ENCODE assay signal across 17 cellular contexts in the genomic region with DNA sequence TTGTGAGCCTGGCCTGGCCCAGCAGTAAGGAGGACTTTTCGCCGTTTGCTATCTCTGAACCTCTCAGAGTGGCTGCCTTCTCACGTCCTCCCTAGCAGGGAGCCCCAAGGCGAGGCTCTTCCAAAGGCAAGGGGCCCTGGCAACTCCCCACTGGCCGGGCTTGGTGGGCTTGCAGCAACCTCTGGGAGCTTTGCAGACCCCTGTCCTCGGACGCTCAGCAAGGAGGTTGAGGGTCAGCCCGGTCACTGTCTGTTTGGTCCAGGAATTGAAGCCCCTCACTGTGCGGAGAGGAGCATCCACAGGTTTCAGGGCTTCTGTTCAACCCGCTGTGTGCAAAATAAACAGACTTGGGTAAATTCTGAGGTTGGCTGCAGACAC. TPM values are rescaled to one million over a fixed set of nuclear protein-coding genes. Genes with fewer than 3 reads are reported as not detected.
A peak's percentile ranks its signal among the peaks of the same experiment; 100 is the strongest.
DNase-seq lines count a peak whose midpoint lies in the region; ATAC-seq and TF ChIP-seq lines count a peak whose summit lies in the region.
"Had no signal": no experiment of that assay in that cellular context is flagged by ENCODE, and none has a peak within 500 bp of the region (broad histone marks: within the 10 kb centered on the region; RNA-seq: fewer than 3 reads in every experiment).

No MANE protein-coding gene starts in this region.

- H3K27me3 ChIP-seq in DOHH2 (ENCODE audit: control insufficient read depth, low read length) = no peaks in the 10 kb centered on the region
- no peaks in the 10 kb centered on the region for H3K27me3 ChIP-seq in Karpas-422 (ENCODE audit: low read length)
- peaks cover 0 to 33% (median 0%) of the 10 kb centered on the region in 3 experiments for H3K27me3 ChIP-seq in neuronal stem cell (ENCODE audit: control insufficient read depth in 3 of 3, insufficient read depth in 3 of 3, low read depth in 1 of 3, low read length in 3 of 3)
- no peaks in the 10 kb centered on the region for H3K27me3 ChIP-seq in stomach
- H3K27me3 ChIP-seq: BE2C had no signal

- H3F3A ChIP-seq in DOHH2 (ENCODE audit: control insufficient read depth, insufficient read depth) = no peaks in the 10 kb centered on the region; the same call in none of the 2 replicates

- no peak for DNase-seq in Karpas-422
- DNase-seq in neuronal stem cell (ENCODE audit: low spot score) = no peak
- DNase-seq in central memory CD4-positive, alpha-beta T cell = no peak
- DNase-seq in stomach = no peak
- DNase-seq: ACHN; BE2C; CD4-positive, alpha-beta T cell; DMS153; DMS79; GF-D8; GM23248 had no signal

- no peak overlapping the region for H4K8ac ChIP-seq in neuronal stem cell (ENCODE audit: low read depth, low read length)

- intact Hi-C loops in stomach (cut with DNase I; ENCODE audit: low total_unique reads) = no loop called here

- H2BK15ac ChIP-seq in neuronal stem cell (ENCODE audit: low read length) = no peak overlapping the region

- no peak overlapping the region for H3K23ac ChIP-seq in neuronal stem cell (ENCODE audit: low read depth, low read length, poor library complexity)

- peak overlapping the region; percentile 29; the same call in 1 of the 2 replicates for H2AFZ ChIP-seq in Karpas-422 (ENCODE audit: low read length)
- H2AFZ ChIP-seq in neuronal stem cell (ENCODE audit: low read length) = no peak overlapping the region
- H2AFZ ChIP-seq: GM23248 had no signal

- H3K18ac ChIP-seq in neuronal stem cell (ENCODE audit: low read length) = peak overlapping the region; percentile 41

- H2BK12ac ChIP-seq in neuronal stem cell (ENCODE audit: low read length) = no peak overlapping the region

- H3K79me2 ChIP-seq in DOHH2 (ENCODE audit: control insufficient read depth, low read length) (no peaks in the 10 kb centered on the region), Karpas-422 (ENCODE audit: low read length) (no peaks in the 10 kb centered on the region)

- TF ChIP-seq CTCF in DOHH2 (IDR thresholded peaks at IDR 0.05; ENCODE audit: low read depth, low read length, poor library complexity, severe bottlenecking) (no peak), stomach (IDR thresholded peaks at IDR 0.05) (no peak)

- no peak for TF ChIP-seq POLR2A in stomach (IDR thresholded peaks at IDR 0.05)

- no peak for ATAC-seq in GM18870 (IDR thresholded peaks at IDR 0.05; ENCODE audit: unreplicated experiment)

- peak overlapping the region; percentile 47 for H3K4me3 ChIP-seq in DOHH2 (ENCODE audit: low read length)
- H3K4me3 ChIP-seq in Karpas-422 (ENCODE audit: low read length) = peak overlapping the region; percentile 46; the same call in 1 of the 2 replicates
- H3K4me3 ChIP-seq in neuronal stem cell (ENCODE audit: low read length in 2 of 2) = no peak overlapping the region
- H3K4me3 ChIP-seq in stomach = no peak overlapping the region
- H3K4me3 ChIP-seq: GM23248, HAP-1 had no signal

- H4K20me1 ChIP-seq in DOHH2 (ENCODE audit: control insufficient read depth, insufficient read depth, low read depth, low read length) (no peaks in the 10 kb centered on the region), Karpas-422 (ENCODE audit: insufficient read depth, low read depth, low read length) (no peaks in the 10 kb centered on the region)

- H3K4me2 ChIP-seq in DOHH2 (ENCODE audit: low read length) (peak overlapping the region; percentile 59), Karpas-422 (ENCODE audit: low read depth, low read length, poor library complexity, severe bottlenecking) (peak overlapping the region; percentile 65), neuronal stem cell (ENCODE audit: insufficient read depth, low read length, poor library complexity, severe bottlenecking) (no peak overlapping the region)

- H3K4ac ChIP-seq in neuronal stem cell (ENCODE audit: low read length) = no peak overlapping the region

- H3K9me3 ChIP-seq in DOHH2 (ENCODE audit: control insufficient read depth, insufficient read depth, low read length) = no peaks in the 10 kb centered on the region
- no peaks in the 10 kb centered on the region for H3K9me3 ChIP-seq in Karpas-422 (ENCODE audit: low read length)
- peaks cover 0 to 2% of the 10 kb centered on the region in 2 donors for H3K9me3 ChIP-seq in neuronal stem cell (replicated peaks in 1 of 2; ENCODE audit: control insufficient read depth in 2 of 2, insufficient read depth in 1 of 2, low read depth in 1 of 2, low read length in 2 of 2)
- H3K9me3 ChIP-seq in stomach = no peaks in the 10 kb centered on the region
- H3K9me3 ChIP-seq: BE2C, HAP-1 had no signal

- no peak overlapping the region for H2AK5ac ChIP-seq in neuronal stem cell (ENCODE audit: low read depth, low read length)

- no peak overlapping the region for H4K91ac ChIP-seq in neuronal stem cell (ENCODE audit: low read depth, low read length, poor library complexity)

- H3K9ac ChIP-seq in Karpas-422 (ENCODE audit: low read length) = peak overlapping the region; percentile 60; the same call in 1 of the 2 replicates
- H3K9ac ChIP-seq in neuronal stem cell (ENCODE audit: low read depth, low read length, poor library complexity) = peak overlapping the region; percentile 15
- H3K9ac ChIP-seq: GM23248 had no signal

- TF ChIP-seq EP300 in stomach (IDR thresholded peaks at IDR 0.05) = no peak

- H3K36me3 ChIP-seq in DOHH2 (ENCODE audit: control insufficient read depth, low read length) (no peaks in the 10 kb centered on the region), Karpas-422 (ENCODE audit: insufficient read depth, low read length) (no peaks in the 10 kb centered on the region), neuronal stem cell (replicated peaks in 1 of 2; ENCODE audit: control insufficient read depth in 2 of 2, insufficient read depth in 2 of 2, low read length in 2 of 2) (no peaks in the 10 kb centered on the region), stomach (no peaks in the 10 kb centered on the region)
- H3K36me3 ChIP-seq: BE2C, HAP-1 had no signal

- H3K79me1 ChIP-seq in neuronal stem cell (ENCODE audit: low read depth, low read length) = no peaks in the 10 kb centered on the region

- no peak overlapping the region for H3K14ac ChIP-seq in neuronal stem cell (ENCODE audit: low read length)

- no peak overlapping the region for H2BK120ac ChIP-seq in neuronal stem cell (ENCODE audit: low read depth, low read length)

- no peak overlapping the region for H3K27ac ChIP-seq in DOHH2 (ENCODE audit: low read depth, low read length)
- H3K27ac ChIP-seq in Karpas-422 (ENCODE audit: low read length) = peak overlapping the region; percentile 75
- H3K27ac ChIP-seq in neuronal stem cell (replicated peaks; ENCODE audit: low read length) = no peak overlapping the region
- H3K27ac ChIP-seq in stomach = peak overlapping the region in 1 of 5 donors; percentile 42
- H3K27ac ChIP-seq: C4-2B, GM23248 had no signal

- no CpG with 5 or more reads among the region's 10 CpGs for WGBS in neuronal stem cell (ENCODE audit: extremely low coverage in 2 of 2, insufficient read length in 2 of 2, insufficient replicate concordance in 1 of 2), 2 donors
- 57 to 76% (median 75%) methylated on average over 6 to 10 of the region's 10 CpGs for WGBS in stomach, 5 donors

- H3K9me2 ChIP-seq in DOHH2 (replicated peaks; ENCODE audit: control insufficient read depth, low read length) (no peaks in the 10 kb centered on the region), Karpas-422 (replicated peaks; ENCODE audit: insufficient read depth, low read length) (no peaks in the 10 kb centered on the region)

- H2BK5ac ChIP-seq in neuronal stem cell (ENCODE audit: low read length) = no peak overlapping the region

- H3K4me1 ChIP-seq in DOHH2 (ENCODE audit: control insufficient read depth, low read length) = peaks cover 29% of the 10 kb centered on the region
- H3K4me1 ChIP-seq in Karpas-422 (ENCODE audit: low read length) = peaks cover 50% of the 10 kb centered on the region
- peaks cover 0 to 5% of the 10 kb centered on the region in 2 donors for H3K4me1 ChIP-seq in neuronal stem cell (ENCODE audit: control insufficient read depth in 2 of 2, insufficient read depth in 1 of 2, low read depth in 1 of 2, low read length in 2 of 2)
- peaks cover 0 to 15% (median 10%) of the 10 kb centered on the region in 4 donors for H3K4me1 ChIP-seq in stomach
- H3K4me1 ChIP-seq: BE2C, HAP-1 had no signal

RNA-seq across cellular contexts. Expression of gene TBXT, which starts 28.2 kb away (rescaled TPM):
- total RNA-seq in Karpas-422 (2014; rRNA removed; shearing (Covaris generic); ENCODE audit: low replicate concordance) = 11.3 and 12.2 TPM in 2 replicates
- polyA plus RNA-seq in neuronal stem cell (2013, experiment 1 of 2) = not detected
- not detected for polyA plus RNA-seq in neuronal stem cell (2013, experiment 2 of 2)
- not detected for total RNA-seq in stomach
- not detected for polyA plus RNA-seq in stomach
- total RNA-seq: CD4-positive, alpha-beta T cell; GM23248; H4; HT-29 had no signal
- polyA plus RNA-seq: GM23248 had no signal

Comparison
In these comparisons a context has a peak if more than half of its experiments do, and no peak if none do; other contexts are left out.
1. H3K4me3 ChIP-seq: peak in DOHH2 (single experiment) and Karpas-422 (single experiment); none in neuronal stem cell (0 of 2) and stomach (0 of 4).
2. RNA of gene TBXT, which starts 28.2 kb away (total RNA-seq): 11.3 to 12.2 TPM in Karpas-422; not detected in stomach; every median in the first group is over 10 times any median in the second.